Comparison of ENCODE assay signal across 7 cellular contexts in genomic region chr6:111823831-111824607, GRCh38. TPM values are rescaled to one million over a fixed set of nuclear protein-coding genes. Genes with fewer than 3 reads are reported as not detected.
DNase-seq lines count a peak whose midpoint lies in the region; ATAC-seq and TF ChIP-seq lines count a peak whose summit lies in the region.

No MANE protein-coding gene starts in this region.

- peak overlapping the region; percentile 20; the same call in 1 of the 2 replicates for H3K27ac ChIP-seq in SJCRH30
- H3K27ac ChIP-seq in neural progenitor cell = no peak overlapping the region

- H3K27me3 ChIP-seq in SJCRH30 (no peaks in the 10 kb centered on the region), neural progenitor cell (no peaks in the 10 kb centered on the region)

- no peak for TF ChIP-seq CTCF in neural progenitor cell (IDR thresholded peaks at IDR 0.05)

- H3K36me3 Mint-ChIP-seq in neural progenitor cell = peaks cover 21% of the 10 kb centered on the region

- no peaks in the 10 kb centered on the region for H3K27me3 Mint-ChIP-seq in stimulated activated naive CD8-positive, alpha-beta T cell treated with anti-CD3 and anti-CD28 coated beads, Interleukin-15, amount 100 ng/mL, for 72 hours
- no peaks in the 10 kb centered on the region for H3K27me3 Mint-ChIP-seq in neural progenitor cell (ENCODE audit: insufficient read depth, low read depth)

- peaks cover 82% of the 10 kb centered on the region for H3K4me1 Mint-ChIP-seq in stimulated activated naive CD8-positive, alpha-beta T cell treated with anti-CD3 and anti-CD28 coated beads, Interleukin-15, amount 100 ng/mL, for 72 hours
- H3K4me1 Mint-ChIP-seq in neural progenitor cell = peaks cover 8% of the 10 kb centered on the region

- H3K9me3 ChIP-seq in SJCRH30 (replicated peaks) = no peaks in the 10 kb centered on the region
- H3K9me3 ChIP-seq in neural progenitor cell (ENCODE audit: low read depth) = no peaks in the 10 kb centered on the region

- H3F3A ChIP-seq in neural progenitor cell (ENCODE audit: low read depth) = no peaks in the 10 kb centered on the region

- peak; percentile 8 for ATAC-seq in GM21825 (IDR thresholded peaks at IDR 0.05; ENCODE audit: unreplicated experiment)
- peak; percentile 82 for ATAC-seq in stimulated activated naive CD8-positive, alpha-beta T cell treated with anti-CD3 and anti-CD28 coated beads, Interleukin-15, amount 100 ng/mL, for 72 hours

- DNase-seq in SJCRH30 (peak in 1 of 2 experiments; percentile 34), fibroblast of peridontal ligament (ENCODE audit: extremely low read depth) (peak; percentile 88), ureter (ENCODE audit: low spot score) (no peak), NCI-H1417 (lab: John Stamatoyannopoulos, UW) (no peak), neural progenitor cell (ENCODE audit: low spot score) (no peak)
- no peak for DNase-seq in stimulated activated naive CD8-positive, alpha-beta T cell treated with anti-CD3 and anti-CD28 coated beads, Interleukin-15, amount 100 ng/mL, for 72 hours

- H3K4me1 ChIP-seq in SJCRH30 = peaks cover 15% of the 10 kb centered on the region
- no peaks in the 10 kb centered on the region for H3K4me1 ChIP-seq in neural progenitor cell

- H3K4me3 ChIP-seq in SJCRH30 (no peak overlapping the region; the same call in 1 of the 2 replicates), neural progenitor cell (no peak overlapping the region)

- H3K36me3 ChIP-seq in SJCRH30 (peaks cover 6% of the 10 kb centered on the region), neural progenitor cell (no peaks in the 10 kb centered on the region)

- no peak overlapping the region for H2AFZ ChIP-seq in neural progenitor cell (replicated peaks)

- H4K20me1 ChIP-seq in neural progenitor cell (ENCODE audit: low read depth) = peaks cover 18% of the 10 kb centered on the region

- H3K9me3 Mint-ChIP-seq in stimulated activated naive CD8-positive, alpha-beta T cell treated with anti-CD3 and anti-CD28 coated beads, Interleukin-15, amount 100 ng/mL, for 72 hours = no peaks in the 10 kb centered on the region
- peaks cover 8% of the 10 kb centered on the region for H3K9me3 Mint-ChIP-seq in neural progenitor cell

- H3K27ac Mint-ChIP-seq in stimulated activated naive CD8-positive, alpha-beta T cell treated with anti-CD3 and anti-CD28 coated beads, Interleukin-15, amount 100 ng/mL, for 72 hours = peak overlapping the region; percentile 46 to 92
- H3K27ac Mint-ChIP-seq in neural progenitor cell = no peak overlapping the region

- no peak overlapping the region for H3K9ac ChIP-seq in neural progenitor cell

- peak overlapping the region; percentile 41 to 70 for H3K4me3 Mint-ChIP-seq in stimulated activated naive CD8-positive, alpha-beta T cell treated with anti-CD3 and anti-CD28 coated beads, Interleukin-15, amount 100 ng/mL, for 72 hours
- H3K4me3 Mint-ChIP-seq in neural progenitor cell = no peak overlapping the region

- peaks cover 14% of the 10 kb centered on the region for H3K79me2 ChIP-seq in neural progenitor cell (ENCODE audit: low read depth)

- H3K4me2 ChIP-seq in neural progenitor cell = no peak overlapping the region

RNA-seq across cellular contexts. Expression of gene FYN, which starts 49.2 kb away (rescaled TPM):
- 57.1 and 67.1 TPM in 2 replicates for total RNA-seq in SJCRH30 (2014; rRNA removed; shearing (Covaris generic))
- 62.6 TPM for total RNA-seq in ureter
- 149 and 167 TPM in 2 replicates for total RNA-seq in neural progenitor cell (ENCODE audit: low replicate concordance)
